8 cellular contexts compared by ENCODE assay signal in genomic region chr4:154490589-154491340, GRCh38.
DNase-seq lines count a peak whose midpoint lies in the region; ATAC-seq, FAIRE-seq and TF ChIP-seq lines count a peak whose summit lies in the region.

No MANE protein-coding gene starts in this region.

- H3K27ac Mint-ChIP-seq in effector memory CD8-positive, alpha-beta T cell, result no peak overlapping the region
- H3K27ac Mint-ChIP-seq in nephron, result peak overlapping the region; percentile 70 to 83 (median 82)

- H3K4me3 Mint-ChIP-seq in effector memory CD8-positive, alpha-beta T cell, result peak overlapping the region; percentile 42 to 65
- peak overlapping the region; percentile 80 to 88 (median 87) for H3K4me3 Mint-ChIP-seq in nephron

- H3K27me3 Mint-ChIP-seq in effector memory CD8-positive, alpha-beta T cell, result peaks cover 47 to 69% of the 10 kb centered on the region in 2 donors
- peaks cover 67% of the 10 kb centered on the region for H3K27me3 Mint-ChIP-seq in nephron (ENCODE audit: low read depth)

- TF ChIP-seq CTCF in nephron (IDR thresholded peaks at IDR 0.05; ENCODE audit: unreplicated experiment in 3 of 3), result no peak

- H3K4me1 Mint-ChIP-seq in effector memory CD8-positive, alpha-beta T cell (ENCODE audit: low read depth in 2 of 2), result peaks cover 4 to 8% of the 10 kb centered on the region in 2 donors
- peaks cover 11% of the 10 kb centered on the region for H3K4me1 Mint-ChIP-seq in nephron

- DNase-seq in GM03348 (ENCODE audit: low spot score), result peak; percentile 46
- peak; percentile 61 for DNase-seq in HuH-7.5 (ENCODE audit: low spot score)
- DNase-seq in effector memory CD8-positive, alpha-beta T cell, result no peak
- no peak for DNase-seq in putamen (ENCODE audit: low spot score)
- no peak for DNase-seq in RCC 7860 (ENCODE audit: low spot score)
- no peak for DNase-seq in NCI-H2196 treated with DMSO at 0.1 percent for 48 hours (lab: John Stamatoyannopoulos, UW; ENCODE audit: unreplicated experiment)

- no peaks in the 10 kb centered on the region for H3K9me3 Mint-ChIP-seq in effector memory CD8-positive, alpha-beta T cell
- peaks cover 4% of the 10 kb centered on the region for H3K9me3 Mint-ChIP-seq in nephron

- no peak for FAIRE-seq in RCC 7860 (lab: Jason Lieb, UNC)

- peak; percentile 75 for ATAC-seq in GM21423 (IDR thresholded peaks at IDR 0.05; ENCODE audit: unreplicated experiment)
- ATAC-seq in effector memory CD8-positive, alpha-beta T cell (replicated peaks), result no peak

- no peaks in the 10 kb centered on the region for H3K36me3 Mint-ChIP-seq in effector memory CD8-positive, alpha-beta T cell (ENCODE audit: insufficient read depth)
- peaks cover 3% of the 10 kb centered on the region for H3K36me3 Mint-ChIP-seq in nephron (ENCODE audit: low read depth)

Comparison
In these comparisons a context has a peak if more than half of its experiments do, and no peak if none do; other contexts are left out.
1. DNase-seq: peak in GM03348 (single experiment) and HuH-7.5 (single experiment); none in effector memory CD8-positive, alpha-beta T cell (0 of 3), putamen (single experiment), RCC 7860 (single experiment) and NCI-H2196 treated with DMSO at 0.1 percent for 48 hours (single experiment).
2. H3K27ac Mint-ChIP-seq: peak in nephron (3 of 3); none in effector memory CD8-positive, alpha-beta T cell (0 of 2).